In the genomic region with DNA sequence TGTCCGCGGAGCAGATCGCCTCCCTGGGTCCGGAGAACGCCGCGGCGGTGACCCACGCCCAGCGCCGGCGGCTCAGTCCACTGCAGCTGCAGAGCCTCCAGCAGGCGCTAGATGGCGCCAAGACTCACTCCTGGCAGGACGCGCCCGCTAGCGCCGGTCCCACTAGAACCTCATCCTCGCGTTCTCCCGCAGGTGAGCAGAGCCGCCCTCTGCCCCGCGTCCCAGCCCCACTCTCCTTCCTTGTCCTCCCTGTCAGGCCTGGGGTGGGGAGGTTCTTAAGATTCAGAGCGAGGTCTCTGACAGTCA, we compare ENCODE assay signal across 8 cellular contexts.
DNase-seq lines count a peak whose midpoint lies in the region; ATAC-seq lines count a peak whose summit lies in the region.
"Not testable (repeated sequence)": the region's sequence is repeated elsewhere in the genome, so short reads cannot be mapped to it uniquely, and the experiment has no call there.

No MANE protein-coding gene starts in this region.

- not testable (repeated sequence) for H3K27ac ChIP-seq in naive thymus-derived CD4-positive, alpha-beta T cell (ENCODE audit: low read depth, low read length); aorta (ENCODE audit: low read depth in 1 of 2, low read length in 2 of 2)

- H3K27me3 Mint-ChIP-seq in activated T-cell treated with anti-CD3 and anti-CD28 coated beads, Interleukin-2, amount 50 U/mL, for 4 hours (ENCODE audit: low read depth) = peaks cover 12% of the 10 kb centered on the region
- H3K27me3 Mint-ChIP-seq in naive thymus-derived CD4-positive, alpha-beta T cell = peaks cover 5 to 19% (median 17%) of the 10 kb centered on the region in 5 donors

- WGBS in aorta, 2 donors = no CpG with 5 or more reads among the region's 26 CpGs

- H3K27me3 ChIP-seq in naive thymus-derived CD4-positive, alpha-beta T cell (ENCODE audit: control insufficient read depth in 2 of 2, insufficient read depth in 2 of 2, low read length in 2 of 2); aorta (ENCODE audit: control insufficient read depth in 1 of 2, insufficient read depth in 2 of 2, low read length in 1 of 2): not testable (repeated sequence)

- not testable (repeated sequence) for H3K36me3 Mint-ChIP-seq in activated T-cell treated with anti-CD3 and anti-CD28 coated beads, Interleukin-2, amount 50 U/mL, for 4 hours (ENCODE audit: insufficient read depth); naive thymus-derived CD4-positive, alpha-beta T cell

- H3K27ac Mint-ChIP-seq in naive thymus-derived CD4-positive, alpha-beta T cell = not testable (repeated sequence)

- CTCF ChIA-PET in naive thymus-derived CD4-positive, alpha-beta T cell (lab: Charles Lee) = not testable (repeated sequence)

- H3K9me3 ChIP-seq in naive thymus-derived CD4-positive, alpha-beta T cell (ENCODE audit: control insufficient read depth in 2 of 3, low read length in 3 of 3); aorta (ENCODE audit: control insufficient read depth, low read length): not testable (repeated sequence)

- H3K36me3 ChIP-seq in naive thymus-derived CD4-positive, alpha-beta T cell (ENCODE audit: control insufficient read depth in 2 of 3, insufficient read depth in 3 of 3, low read length in 3 of 3); aorta (ENCODE audit: control insufficient read depth in 1 of 2, insufficient read depth in 2 of 2, low read length in 1 of 2): not testable (repeated sequence)

- not testable (repeated sequence) for H3K9me3 Mint-ChIP-seq in activated T-cell treated with anti-CD3 and anti-CD28 coated beads, Interleukin-2, amount 50 U/mL, for 4 hours; naive thymus-derived CD4-positive, alpha-beta T cell

- DNase-seq in activated T-cell treated with anti-CD3 and anti-CD28 coated beads, Interleukin-2, amount 50 U/mL, for 4 hours; Right ventricle myocardium superior; naive thymus-derived CD4-positive, alpha-beta T cell; aorta: not testable (repeated sequence)

- H3K4me3 Mint-ChIP-seq in activated T-cell treated with anti-CD3 and anti-CD28 coated beads, Interleukin-2, amount 50 U/mL, for 4 hours; naive thymus-derived CD4-positive, alpha-beta T cell: not testable (repeated sequence)

- ATAC-seq in GM18867 (IDR thresholded peaks at IDR 0.05; ENCODE audit: unreplicated experiment) (peak; percentile 77), GM21529 (IDR thresholded peaks at IDR 0.05; ENCODE audit: unreplicated experiment) (peak; percentile 62), HG02885 (IDR thresholded peaks at IDR 0.05; ENCODE audit: poor library complexity, unreplicated experiment) (peak; percentile 83), HG03565 (IDR thresholded peaks at IDR 0.05; ENCODE audit: unreplicated experiment) (peak; percentile 67), Right ventricle myocardium superior (ENCODE audit: poor library complexity) (peak; percentile 98), aorta (ENCODE audit: low FRiP score) (peak; percentile 93)
- ATAC-seq in activated T-cell treated with anti-CD3 and anti-CD28 coated beads, Interleukin-2, amount 50 U/mL, for 4 hours = peak; percentile 93 to 96
- peak; percentile 94 for ATAC-seq in naive thymus-derived CD4-positive, alpha-beta T cell

- not testable (repeated sequence) for H3K4me1 Mint-ChIP-seq in activated T-cell treated with anti-CD3 and anti-CD28 coated beads, Interleukin-2, amount 50 U/mL, for 4 hours (ENCODE audit: low read depth); naive thymus-derived CD4-positive, alpha-beta T cell

- intact Hi-C loops in Right ventricle myocardium superior (cut with DNase I); naive thymus-derived CD4-positive, alpha-beta T cell (cut with micrococcal nuclease); aorta (cut with DNase I): not testable (repeated sequence)

- not testable (repeated sequence) for H3K4me3 ChIP-seq in naive thymus-derived CD4-positive, alpha-beta T cell (ENCODE audit: low read length); aorta (ENCODE audit: low read length in 2 of 2)

- POLR2A ChIA-PET in naive thymus-derived CD4-positive, alpha-beta T cell (lab: Charles Lee) = not testable (repeated sequence)

- not testable (repeated sequence) for H3K4me1 ChIP-seq in naive thymus-derived CD4-positive, alpha-beta T cell (ENCODE audit: control insufficient read depth in 2 of 2, insufficient read depth in 2 of 2, low read length in 2 of 2); aorta (ENCODE audit: control insufficient read depth in 1 of 2, insufficient read depth in 2 of 2, low read length in 2 of 2)
